Comparison of ENCODE assay signal across 9 cellular contexts in genomic region chr1:2529776-2530500, GRCh38. TPM values are rescaled to one million over a fixed set of nuclear protein-coding genes. Genes with fewer than 3 reads are reported as not detected.
DNase-seq lines count a peak whose midpoint lies in the region; ATAC-seq and TF ChIP-seq lines count a peak whose summit lies in the region.
"Had no signal": no experiment of that assay in that cellular context is flagged by ENCODE, and none has a peak within 500 bp of the region (broad histone marks: within the 10 kb centered on the region; RNA-seq: fewer than 3 reads in every experiment).

HES5 (minus strand) TSS chr1:2530263; CDS start chr1:2530164, 99 bp downstream.

- TF ChIP-seq CTCF in coronary artery (IDR thresholded peaks at IDR 0.05) (no peak), thyroid gland (IDR thresholded peaks at IDR 0.05) (no peak), gastroesophageal sphincter (IDR thresholded peaks at IDR 0.05) (no peak)

- H3K27ac ChIP-seq in CD8-positive, alpha-beta memory T cell (ENCODE audit: low read depth, low read length), result no peak within 1 kb of the TSS
- H3K27ac ChIP-seq in coronary artery (peak within 1 kb of the TSS; percentile 62 to 95), thyroid gland (no peak within 1 kb of the TSS), gastroesophageal sphincter (peak within 1 kb of the TSS in 2 of 4 donors; percentile 19 to 42)

- no peaks in the 10 kb centered on the region for H3K9me3 ChIP-seq in CD8-positive, alpha-beta memory T cell (ENCODE audit: low read length)
- H3K9me3 ChIP-seq in thyroid gland (no peaks in the 10 kb centered on the region), gastroesophageal sphincter (no peaks in the 10 kb centered on the region)

- H3K4me3 ChIP-seq in CD8-positive, alpha-beta memory T cell (ENCODE audit: low read length), result peak within 1 kb of the TSS; percentile 19
- H3K4me3 ChIP-seq in coronary artery (peak within 1 kb of the TSS; percentile 71), thyroid gland (replicated peaks in 1 of 3) (peak within 1 kb of the TSS in 1 of 3 donors; percentile 2), gastroesophageal sphincter (peak within 1 kb of the TSS in 1 of 2 donors; percentile 44)

- intact Hi-C loops in thyroid gland (cut with DNase I), result loop anchor here (10.0 kb wide), 2 partner anchors 115 to 335 kb away; partner anchors contain the start of gene FAAP20

- WGBS in thyroid gland, 2 donors, result 2 to 6% methylated on average over 18 to 34 of the region's 93 CpGs
- WGBS in gastroesophageal sphincter (ENCODE audit: low coverage in 1 of 2), 2 donors, result no CpG with 5 or more reads among the region's 93 CpGs

- TF ChIP-seq EP300 in gastroesophageal sphincter (IDR thresholded peaks at IDR 0.05), result no peak

- CTCF ChIA-PET in CD8-positive, alpha-beta memory T cell (lab: Charles Lee), result interaction anchor here (1.9 to 7.1 kb wide), 2 partner anchors 14 to 114 kb away, joined by 6 to 134 read pairs; no protein-coding TSS in a partner anchor

- no peak for TF ChIP-seq POLR2A in thyroid gland (IDR thresholded peaks at IDR 0.05)
- TF ChIP-seq POLR2A in gastroesophageal sphincter (IDR thresholded peaks at IDR 0.05), result no peak

- H3K27ac Mint-ChIP-seq in CD8-positive, alpha-beta memory T cell, result peak within 1 kb of the TSS in 3 of 8 donors; percentile 38 to 84 (median 66)
- H3K27ac Mint-ChIP-seq in natural killer cell treated with Interleukin-12 subunit alpha and Interleukin-12 subunit beta and Interleukin-15 and Interleukin-18, amount 100 ng/mL, for 72 hours, result no peak within 1 kb of the TSS

- H3K4me1 Mint-ChIP-seq in CD8-positive, alpha-beta memory T cell, result peaks cover 15 to 34% (median 16%) of the 10 kb centered on the region in 3 donors
- H3K4me1 Mint-ChIP-seq in natural killer cell treated with Interleukin-12 subunit alpha and Interleukin-12 subunit beta and Interleukin-15 and Interleukin-18, amount 100 ng/mL, for 72 hours (ENCODE audit: low read depth in 2 of 2), result peaks cover 8 to 9% of the 10 kb centered on the region in 2 donors

- peak in 1 of 5 donors; percentile 35 for DNase-seq in CD8-positive, alpha-beta memory T cell
- peak; percentile 58 for DNase-seq in NCI-H345 (lab: John Stamatoyannopoulos, UW)
- DNase-seq in coronary artery (ENCODE audit: low spot score), result no peak
- no peak for DNase-seq in natural killer cell treated with Interleukin-12 subunit alpha and Interleukin-12 subunit beta and Interleukin-15 and Interleukin-18, amount 100 ng/mL, for 72 hours (ENCODE audit: low spot score)
- DNase-seq in thyroid gland, result no peak
- DNase-seq in mesenteric fat pad (ENCODE audit: low spot score), result no peak
- no peak for DNase-seq in SIG-M5 treated with dmso at 0.1 percent for 504 hours (lab: John Stamatoyannopoulos, UW; ENCODE audit: unreplicated experiment)

- H3K36me3 Mint-ChIP-seq in CD8-positive, alpha-beta memory T cell, result peaks cover 0 to 5% (median 0%) of the 10 kb centered on the region in 3 donors
- no peaks in the 10 kb centered on the region for H3K36me3 Mint-ChIP-seq in natural killer cell treated with Interleukin-12 subunit alpha and Interleukin-12 subunit beta and Interleukin-15 and Interleukin-18, amount 100 ng/mL, for 72 hours

- no peaks in the 10 kb centered on the region for H3K36me3 ChIP-seq in CD8-positive, alpha-beta memory T cell (ENCODE audit: insufficient read depth, low read length)
- H3K36me3 ChIP-seq in thyroid gland, result no peaks in the 10 kb centered on the region
- no peaks in the 10 kb centered on the region for H3K36me3 ChIP-seq in gastroesophageal sphincter

- no peaks in the 10 kb centered on the region for H3K9me3 Mint-ChIP-seq in CD8-positive, alpha-beta memory T cell
- no peaks in the 10 kb centered on the region for H3K9me3 Mint-ChIP-seq in natural killer cell treated with Interleukin-12 subunit alpha and Interleukin-12 subunit beta and Interleukin-15 and Interleukin-18, amount 100 ng/mL, for 72 hours

- POLR2A ChIA-PET in CD8-positive, alpha-beta memory T cell (lab: Charles Lee), result interaction anchor here (0.6 to 1.8 kb wide), 4 partner anchors 11 to 106 kb away, joined by 3 to 6 read pairs (median 3); no protein-coding TSS in a partner anchor

- no peak for ATAC-seq in natural killer cell treated with Interleukin-12 subunit alpha and Interleukin-12 subunit beta and Interleukin-15 and Interleukin-18, amount 100 ng/mL, for 72 hours
- ATAC-seq in gastroesophageal sphincter, result no peak

- peaks cover 18% of the 10 kb centered on the region for H3K27me3 ChIP-seq in CD8-positive, alpha-beta memory T cell (ENCODE audit: insufficient read depth, low read length, poor library complexity, severe bottlenecking)
- H3K27me3 ChIP-seq in thyroid gland (no peaks in the 10 kb centered on the region), gastroesophageal sphincter (peaks cover 78% of the 10 kb centered on the region)

- peaks cover 16 to 23% of the 10 kb centered on the region in 2 donors for H3K27me3 Mint-ChIP-seq in CD8-positive, alpha-beta memory T cell
- H3K27me3 Mint-ChIP-seq in natural killer cell treated with Interleukin-12 subunit alpha and Interleukin-12 subunit beta and Interleukin-15 and Interleukin-18, amount 100 ng/mL, for 72 hours, result peaks cover 0 to 4% of the 10 kb centered on the region in 2 donors

- peak within 1 kb of the TSS; percentile 67 to 88 (median 79) for H3K4me3 Mint-ChIP-seq in CD8-positive, alpha-beta memory T cell
- peak within 1 kb of the TSS; percentile 69 for H3K4me3 Mint-ChIP-seq in natural killer cell treated with Interleukin-12 subunit alpha and Interleukin-12 subunit beta and Interleukin-15 and Interleukin-18, amount 100 ng/mL, for 72 hours

- peaks cover 32% of the 10 kb centered on the region for H3K4me1 ChIP-seq in CD8-positive, alpha-beta memory T cell (ENCODE audit: insufficient read depth, low read length)
- H3K4me1 ChIP-seq in thyroid gland, result peaks cover 23 to 49% of the 10 kb centered on the region in 2 donors
- peaks cover 0 to 61% (median 30%) of the 10 kb centered on the region in 3 donors for H3K4me1 ChIP-seq in gastroesophageal sphincter

RNA-seq across cellular contexts. Expression of gene HES5, which starts in this region (rescaled TPM):
- total RNA-seq in CD8-positive, alpha-beta memory T cell, result not detected
- not detected for polyA plus RNA-seq in CD8-positive, alpha-beta memory T cell
- total RNA-seq in natural killer cell treated with Interleukin-12 subunit alpha and Interleukin-12 subunit beta and Interleukin-15 and Interleukin-18, amount 100 ng/mL, for 72 hours, result not detected
- total RNA-seq in thyroid gland, result not detected
- total RNA-seq in gastroesophageal sphincter, result not detected
- 0.58 TPM for total RNA-seq in mesenteric fat pad
- total RNA-seq: T-helper 1 cell treated with Interleukin-12 subunit alpha and Interleukin-12 subunit beta and Interleukin-4 antibody, amounts not matched to agents 30 ng/mL and 1 ng/mL, for 36 hours had no signal

Comparison
In these comparisons a context has a peak if more than half of its experiments do, and no peak if none do; other contexts are left out.
1. H3K27ac ChIP-seq: peak in coronary artery (2 of 2); none in CD8-positive, alpha-beta memory T cell (single experiment) and thyroid gland (0 of 3).